25 cellular contexts compared by ENCODE assay signal in genomic region chr2:220318037-220318436, GRCh38.
"Had no signal": no experiment of that assay in that cellular context is flagged by ENCODE, and none has a peak within 500 bp of the region (broad histone marks: within the 10 kb centered on the region; RNA-seq: fewer than 3 reads in every experiment).

No MANE protein-coding gene starts in this region.

- H3K36me3 Mint-ChIP-seq: natural killer cell; neural progenitor cell; stimulated activated effector memory CD8-positive, alpha-beta T cell treated with anti-CD3 and anti-CD28 coated beads, Interleukin-12 subunit alpha, Interleukin-12 subunit beta, amount 100 ng/mL, for 72 hours; stimulated activated naive B cell treated with anti-CD40 and anti-IgM and Interleukin-4, amounts not matched to agents 10 μg/mL and 1 μg/mL and 100 μg/mL, for 72 hours had no signal

- H3K27me3 Mint-ChIP-seq: progenitor cell of endocrine pancreas; stimulated activated naive B cell treated with anti-CD40 and anti-IgM and Interleukin-4, amounts not matched to agents 10 μg/mL and 1 μg/mL and 100 μg/mL, for 72 hours; stimulated activated naive CD8-positive, alpha-beta T cell treated with anti-CD3 and anti-CD28 coated beads, Interleukin-15, Interleukin-2, amounts not matched to agents 100 ng/mL and 50 ng/mL, for 24 hours had no signal

- DNase-seq: natural killer cell; occipital lobe; ovary; posterior cingulate gyrus; psoas muscle; right cardiac atrium; right lobe of liver; sigmoid colon; small intestine; stimulated activated CD4-positive, alpha-beta T cell treated with anti-CD3 and anti-CD28 coated beads, Interleukin-15, amount 100 ng/mL, for 24 hours; stimulated activated CD4-positive, alpha-beta T cell treated with anti-CD3 and anti-CD28 coated beads, Interleukin-2, amount 100 ng/mL, for 24 hours; stimulated activated CD4-positive, alpha-beta T cell treated with anti-CD3 and anti-CD28 coated beads, Interleukin-2, amount 100 ng/mL, for 48 hours; stimulated activated CD4-positive, alpha-beta T cell treated with anti-CD3 and anti-CD28 coated beads, Interleukin-4, amount 100 ng/mL, for 24 hours; stimulated activated naive B cell treated with anti-CD40 and anti-IgM and Interleukin-4, amounts not matched to agents 10 μg/mL and 1 μg/mL and 100 μg/mL, for 72 hours; stimulated activated naive CD4-positive, alpha-beta T cell treated with Interleukin-2 at 50 U/mL for 16 hours; stomach; thyroid gland; trophoblast cell; upper lobe of right lung; uterus had no signal

- H3K4me1 Mint-ChIP-seq: natural killer cell; neural progenitor cell; stimulated activated effector memory CD8-positive, alpha-beta T cell treated with anti-CD3 and anti-CD28 coated beads, Interleukin-12 subunit alpha, Interleukin-12 subunit beta, amount 100 ng/mL, for 72 hours; stimulated activated naive B cell treated with anti-CD40 and anti-IgM and Interleukin-4, amounts not matched to agents 10 μg/mL and 1 μg/mL and 100 μg/mL, for 72 hours had no signal

- ATAC-seq: natural killer cell; psoas muscle; right cardiac atrium; right lobe of liver; stimulated activated effector memory CD8-positive, alpha-beta T cell treated with anti-CD3 and anti-CD28 coated beads, Interleukin-12 subunit alpha, Interleukin-12 subunit beta, amount 100 ng/mL, for 72 hours; stimulated activated naive B cell treated with anti-CD40 and anti-IgM and Interleukin-4, amounts not matched to agents 10 μg/mL and 1 μg/mL and 100 μg/mL, for 72 hours; upper lobe of right lung had no signal

- H3K4me3 Mint-ChIP-seq: natural killer cell; nephron; neural progenitor cell; stimulated activated effector memory CD8-positive, alpha-beta T cell treated with anti-CD3 and anti-CD28 coated beads, Interleukin-12 subunit alpha, Interleukin-12 subunit beta, amount 100 ng/mL, for 72 hours; stimulated activated naive B cell treated with anti-CD40 and anti-IgM and Interleukin-4, amounts not matched to agents 10 μg/mL and 1 μg/mL and 100 μg/mL, for 72 hours; stimulated activated naive CD8-positive, alpha-beta T cell treated with anti-CD3 and anti-CD28 coated beads, Interleukin-15, Interleukin-2, amounts not matched to agents 100 ng/mL and 50 ng/mL, for 24 hours had no signal

- H3K27ac Mint-ChIP-seq: natural killer cell; nephron; neural progenitor cell; progenitor cell of endocrine pancreas; stimulated activated effector memory CD8-positive, alpha-beta T cell treated with anti-CD3 and anti-CD28 coated beads, Interleukin-12 subunit alpha, Interleukin-12 subunit beta, amount 100 ng/mL, for 72 hours; stimulated activated naive B cell treated with anti-CD40 and anti-IgM and Interleukin-4, amounts not matched to agents 10 μg/mL and 1 μg/mL and 100 μg/mL, for 72 hours; stimulated activated naive CD8-positive, alpha-beta T cell treated with anti-CD3 and anti-CD28 coated beads, Interleukin-15, Interleukin-2, amounts not matched to agents 100 ng/mL and 50 ng/mL, for 24 hours had no signal
